15 cellular contexts compared by ENCODE assay signal in genomic region chr7:6172331-6173295, GRCh38.
DNase-seq lines count a peak whose midpoint lies in the region; ATAC-seq and TF ChIP-seq lines count a peak whose summit lies in the region.
"Had no signal": no experiment of that assay in that cellular context is flagged by ENCODE, and none has a peak within 500 bp of the region (broad histone marks: within the 10 kb centered on the region; RNA-seq: fewer than 3 reads in every experiment).

No MANE protein-coding gene starts in this region.

- DNase-seq in Ammon's horn (ENCODE audit: low spot score): peak; percentile 61
- DNase-seq in HCT116 (ENCODE audit: low read depth, low spot score): no peak
- DNase-seq in T1000 (lab: John Stamatoyannopoulos, UW): peak; percentile 16
- peak; percentile 61 for DNase-seq in medulla oblongata (ENCODE audit: extremely low spot score)
- no peak for DNase-seq in mesenchymal stem cell
- DNase-seq: colonic mucosa, DMS53, esophagus squamous epithelium, NCI-H524, RPMI8226 had no signal

- H4K8ac ChIP-seq in mesenchymal stem cell (ENCODE audit: low read length): no peak overlapping the region

- no peak overlapping the region for H3K18ac ChIP-seq in mesenchymal stem cell (ENCODE audit: low read depth in 1 of 2, low read length in 2 of 2)

- no peak for TF ChIP-seq CTCF in HCT116 (IDR thresholded peaks at IDR 0.05 in 2 of 3, conservative IDR thresholded peaks at IDR 0.05 in 1 of 3; ENCODE audit: borderline replicate concordance in 1 of 3, insufficient read depth in 1 of 3, low read depth in 2 of 3, low read length in 2 of 3)

- H3K79me2 ChIP-seq in HCT116 (ENCODE audit: insufficient read depth, low read length): no peaks in the 10 kb centered on the region

- H2BK15ac ChIP-seq in mesenchymal stem cell (ENCODE audit: low read depth, poor library complexity, severe bottlenecking): no peak overlapping the region

- POLR2A ChIA-PET in HCT116 (lab: Charles Lee): no interaction called here

- ATAC-seq in HCT116: 0 out of 2 replicates have a peak, but pooled peaks have one; percentile 34
- no peak for ATAC-seq in HG02885 (IDR thresholded peaks at IDR 0.05; ENCODE audit: poor library complexity, unreplicated experiment)
- no peak for ATAC-seq in HG02798 (IDR thresholded peaks at IDR 0.05; ENCODE audit: poor library complexity, unreplicated experiment)
- no peak for ATAC-seq in HG03354 (IDR thresholded peaks at IDR 0.05; ENCODE audit: poor library complexity, severe bottlenecking, unreplicated experiment)
- ATAC-seq: K562 had no signal

- no peak overlapping the region for H2AK5ac ChIP-seq in mesenchymal stem cell (ENCODE audit: low read length, severe bottlenecking)

- H3K9me2 ChIP-seq in HCT116 (ENCODE audit: insufficient read depth): no peaks in the 10 kb centered on the region

- intact Hi-C loops in HCT116 (cut with micrococcal nuclease): no loop called here

- no peak overlapping the region for H3K23ac ChIP-seq in mesenchymal stem cell (ENCODE audit: low read length in 2 of 2)

- no peak overlapping the region for H3K4ac ChIP-seq in mesenchymal stem cell (ENCODE audit: low read depth in 1 of 2, low read length in 2 of 2)

- H3K36me3 ChIP-seq in HCT116 (ENCODE audit: control insufficient read depth in 1 of 2, insufficient read depth in 2 of 2, low read length in 2 of 2) (no peaks in the 10 kb centered on the region; a peak in 1 of 4 replicates), mesenchymal stem cell (ENCODE audit: control insufficient read depth in 1 of 2, insufficient read depth in 2 of 2, low read depth in 1 of 2, low read length in 2 of 2) (peaks cover 61 to 66% of the 10 kb centered on the region in 2 experiments)
- H3K36me3 ChIP-seq: colonic mucosa had no signal

- RAD21 ChIA-PET in HCT116 (lab: Charles Lee; ENCODE audit: low non-redundant PET in 1 of 2, low total read pairs in 2 of 2, uncharacterized antibody in 2 of 2, unreplicated experiment in 2 of 2): no interaction called here

- H3K9ac ChIP-seq in HCT116 (ENCODE audit: low read length): no peak overlapping the region
- no peak overlapping the region for H3K9ac ChIP-seq in mesenchymal stem cell (ENCODE audit: low read length)

- H3K4me1 ChIP-seq in HCT116 (ENCODE audit: control insufficient read depth in 1 of 2, insufficient read depth in 2 of 2, low read length in 2 of 2): peaks cover 5 to 7% of the 10 kb centered on the region in 2 experiments; a peak in 3 of 4 replicates
- H3K4me1 ChIP-seq in mesenchymal stem cell (ENCODE audit: control insufficient read depth, insufficient read depth, low read depth, low read length): peaks cover 5% of the 10 kb centered on the region
- H3K4me1 ChIP-seq: colonic mucosa had no signal

- no peak overlapping the region for H2BK12ac ChIP-seq in mesenchymal stem cell (ENCODE audit: low read length in 2 of 2)

- H3K27me3 ChIP-seq in HCT116 (ENCODE audit: insufficient read depth, low read length) (no peaks in the 10 kb centered on the region), mesenchymal stem cell (ENCODE audit: control insufficient read depth in 1 of 2, insufficient read depth in 1 of 2, low read length in 2 of 2) (no peaks in the 10 kb centered on the region)
- H3K27me3 ChIP-seq: colonic mucosa, esophagus squamous epithelium had no signal

- TF ChIP-seq POLR2A in HCT116 (IDR thresholded peaks at IDR 0.05; ENCODE audit: borderline replicate concordance, extremely low read depth, insufficient read depth, insufficient read length): no peak

- no peak for TF ChIP-seq RAD21 in HCT116 (IDR thresholded peaks at IDR 0.05; ENCODE audit: low read depth)

- H2AFZ ChIP-seq in HCT116 (ENCODE audit: low read depth, low read length, poor library complexity, severe bottlenecking): no peak overlapping the region
- H2AFZ ChIP-seq in mesenchymal stem cell (ENCODE audit: low read depth, low read length): no peak overlapping the region

- no peak overlapping the region for H3K14ac ChIP-seq in mesenchymal stem cell (ENCODE audit: low read length in 2 of 2)

- WGBS in mesenchymal stem cell: 82% methylated on average over 32 of the region's 32 CpGs

- H3K4me3 ChIP-seq in HCT116 (replicated peaks in 1 of 2; ENCODE audit: low read depth in 1 of 2, low read length in 2 of 2): no peak overlapping the region
- H3K4me3 ChIP-seq in mesenchymal stem cell (ENCODE audit: insufficient read depth in 1 of 2, low read depth in 1 of 2, low read length in 2 of 2): no peak overlapping the region
- H3K4me3 ChIP-seq: colonic mucosa, esophagus squamous epithelium, K562, thoracic aorta had no signal

- H3K79me1 ChIP-seq in mesenchymal stem cell (replicated peaks; ENCODE audit: low read length, poor library complexity, severe bottlenecking): peaks cover 8% of the 10 kb centered on the region

- no peak overlapping the region for H3K4me2 ChIP-seq in HCT116 (ENCODE audit: low read length)
- H3K4me2 ChIP-seq in mesenchymal stem cell (ENCODE audit: low read length, poor library complexity, severe bottlenecking): no peak overlapping the region

- H4K91ac ChIP-seq in mesenchymal stem cell (ENCODE audit: low read length): no peak overlapping the region

- H2BK5ac ChIP-seq in mesenchymal stem cell (ENCODE audit: low read depth, low read length, poor library complexity, severe bottlenecking): no peak overlapping the region

- H4K20me1 ChIP-seq in HCT116 (ENCODE audit: insufficient read depth): no peaks in the 10 kb centered on the region

- no TSS peak for BruUV-seq in HCT116 (replicated peaks; lab: Mats Ljungman, UMichigan)

- H3K9me3 ChIP-seq in HCT116 (ENCODE audit: control insufficient read depth in 1 of 2, insufficient read depth in 1 of 2, low read depth in 1 of 2, low read length in 2 of 2): no peaks in the 10 kb centered on the region
- H3K9me3 ChIP-seq in mesenchymal stem cell (ENCODE audit: control insufficient read depth, low read length): no peaks in the 10 kb centered on the region
- H3K9me3 ChIP-seq: colonic mucosa, esophagus squamous epithelium, thoracic aorta had no signal

- H2BK120ac ChIP-seq in mesenchymal stem cell (ENCODE audit: low read depth, low read length): no peak overlapping the region

- CTCF ChIA-PET in HCT116 (lab: Charles Lee): interaction anchor here (0.6 kb wide), 1 partner anchor 110 kb away, joined by 3 read pairs; no protein-coding TSS in a partner anchor

- no peak overlapping the region for H3K27ac ChIP-seq in HCT116 (ENCODE audit: low read depth, low read length)
- no peak overlapping the region for H3K27ac ChIP-seq in mesenchymal stem cell (ENCODE audit: low read length, poor library complexity, severe bottlenecking)
- H3K27ac ChIP-seq: colonic mucosa, esophagus squamous epithelium, thoracic aorta had no signal

TF ChIP-seq in HCT116, 20 proteins besides CTCF, POLR2A, EP300 and RAD21 (continues in another document):
- TF ChIP-seq CBX3 (IDR thresholded peaks at IDR 0.05; ENCODE audit: low read depth): no peak
- no peak for TF ChIP-seq TCF7L2 (IDR thresholded peaks at IDR 0.05; ENCODE audit: borderline replicate concordance, extremely low read depth, insufficient read depth, insufficient read length)
- no peak for TF ChIP-seq MAX (IDR thresholded peaks at IDR 0.05)
- no peak for TF ChIP-seq ELF1 (IDR thresholded peaks at IDR 0.05; ENCODE audit: borderline replicate concordance, low read depth)
- no peak for TF ChIP-seq SIN3A (IDR thresholded peaks at IDR 0.05; ENCODE audit: low read depth)
- TF ChIP-seq CEBPB (IDR thresholded peaks at IDR 0.05; ENCODE audit: low read depth): no peak
- no peak for TF ChIP-seq EZH2phosphoT487 (IDR thresholded peaks at IDR 0.05; ENCODE audit: borderline replicate concordance)
- no peak for TF ChIP-seq ZBTB33 (IDR thresholded peaks at IDR 0.05; ENCODE audit: extremely low read depth, insufficient replicate concordance, low read length)
- TF ChIP-seq ZFX (IDR thresholded peaks at IDR 0.05): no peak
- TF ChIP-seq FOSL1 (IDR thresholded peaks at IDR 0.05; ENCODE audit: low read depth): no peak
- TF ChIP-seq ATF3 (IDR thresholded peaks at IDR 0.05): no peak
- no peak for TF ChIP-seq ZNF274 (IDR thresholded peaks at IDR 0.05; ENCODE audit: low read depth, low read length)
- TF ChIP-seq SRF (IDR thresholded peaks at IDR 0.05; ENCODE audit: low read depth): no peak
- TF ChIP-seq JUND (IDR thresholded peaks at IDR 0.05): no peak
- TF ChIP-seq EGR1 (IDR thresholded peaks at IDR 0.05; ENCODE audit: low read depth): no peak
- no peak for TF ChIP-seq SP1 (IDR thresholded peaks at IDR 0.05; ENCODE audit: low read depth)
- TF ChIP-seq POLR2AphosphoS5 (IDR thresholded peaks at IDR 0.05; ENCODE audit: low read depth, low read length): no peak
- no peak for TF ChIP-seq EZH2 (IDR thresholded peaks at IDR 0.05)
- TF ChIP-seq YY1 (IDR thresholded peaks at IDR 0.05; ENCODE audit: extremely low read depth, insufficient replicate concordance, low read depth, low read length): no peak

Comparison
In these comparisons a context has a peak if more than half of its experiments do, and no peak if none do; other contexts are left out.
1. DNase-seq: peak in Ammon's horn (single experiment), T1000 (single experiment) and medulla oblongata (single experiment); none in HCT116 (single experiment) and mesenchymal stem cell (single experiment).